7 cellular contexts compared by ENCODE assay signal in genomic region chr20:21125072-21125848, GRCh38. TPM values are rescaled to one million over a fixed set of nuclear protein-coding genes. Genes with fewer than 3 reads are reported as not detected.
DNase-seq lines count a peak whose midpoint lies in the region; ATAC-seq and TF ChIP-seq lines count a peak whose summit lies in the region.

No MANE protein-coding gene starts in this region.

- H3K9me3 ChIP-seq in SJSA1 (replicated peaks) (no peaks in the 10 kb centered on the region), muscle layer of colon (ENCODE audit: low read length) (no peaks in the 10 kb centered on the region)

- H3K9ac ChIP-seq in muscle layer of colon (ENCODE audit: low read length): peak overlapping the region; percentile 29

- H3K4me1 ChIP-seq in GM23338 (ENCODE audit: insufficient read depth): peaks cover 45% of the 10 kb centered on the region
- peaks cover 11% of the 10 kb centered on the region; the same call in 1 of the 2 replicates for H3K4me1 ChIP-seq in SJSA1 (replicated peaks)
- peaks cover 12% of the 10 kb centered on the region for H3K4me1 ChIP-seq in muscle layer of colon (ENCODE audit: insufficient read depth, low read length)

- H3F3A ChIP-seq in GM23338 (replicated peaks; ENCODE audit: low read depth): peaks cover 6% of the 10 kb centered on the region; the same call in 1 of the 2 replicates

- ATAC-seq in GM23338: peak; percentile 93

- H3K27me3 ChIP-seq in GM23338 (ENCODE audit: insufficient read depth): no peaks in the 10 kb centered on the region
- H3K27me3 ChIP-seq in SJSA1 (replicated peaks): no peaks in the 10 kb centered on the region
- H3K27me3 ChIP-seq in muscle layer of colon (ENCODE audit: control insufficient read depth in 1 of 2, insufficient read depth in 2 of 2, low read length in 2 of 2): no peaks in the 10 kb centered on the region

- no peaks in the 10 kb centered on the region for H4K20me1 ChIP-seq in GM23338 (replicated peaks; ENCODE audit: insufficient read depth)

- H3K9me2 ChIP-seq in GM23338 (ENCODE audit: insufficient read depth): no peaks in the 10 kb centered on the region

- H3K27ac ChIP-seq in GM23338 (ENCODE audit: low read depth): peak overlapping the region; percentile 88
- H3K27ac ChIP-seq in SJSA1: no peak overlapping the region
- H3K27ac ChIP-seq in muscle layer of colon (ENCODE audit: low read depth, low read length): peak overlapping the region; percentile 57

- H3K36me3 ChIP-seq in GM23338 (ENCODE audit: insufficient read depth) (no peaks in the 10 kb centered on the region), SJSA1 (peaks cover 3% of the 10 kb centered on the region; the same call in 1 of the 2 replicates), muscle layer of colon (ENCODE audit: insufficient read depth, low read length) (no peaks in the 10 kb centered on the region)

- peaks cover 5% of the 10 kb centered on the region for H3K27me3 Mint-ChIP-seq in GM23338 (ENCODE audit: insufficient read depth, low read depth, poor library complexity)

- H3K27ac Mint-ChIP-seq in GM23338: peak overlapping the region; percentile 53; the same call in 1 of the 2 replicates

- H3K79me2 ChIP-seq in GM23338 (replicated peaks; ENCODE audit: insufficient read depth): peaks cover 40% of the 10 kb centered on the region

- TF ChIP-seq CTCF in GM12864 (IDR thresholded peaks at IDR 0.05; ENCODE audit: low read depth, low read length, missing control alignments) (no peak), GM23338 (conservative IDR thresholded peaks at IDR 0.05; ENCODE audit: low read depth in 2 of 2) (peak in 1 of 2 experiments; percentile 12; a peak in 1 of 4 replicates)

- no peaks in the 10 kb centered on the region for H3K36me3 Mint-ChIP-seq in GM23338 (ENCODE audit: low read depth)

- peaks cover 27% of the 10 kb centered on the region for H3K4me1 Mint-ChIP-seq in GM23338

- H3K4me2 ChIP-seq in GM23338: peak overlapping the region; percentile 90

- peak overlapping the region; percentile 54 for H3K4me3 ChIP-seq in GM12864 (ENCODE audit: low read depth, low read length)
- H3K4me3 ChIP-seq in GM23338: peak overlapping the region; percentile 95
- peak overlapping the region; percentile 55 for H3K4me3 ChIP-seq in Jurkat, Clone E6-1 (ENCODE audit: low read length)
- H3K4me3 ChIP-seq in SJSA1: peak overlapping the region; percentile 69
- peak overlapping the region; percentile 67 to 93 for H3K4me3 ChIP-seq in muscle layer of colon (ENCODE audit: low read depth in 1 of 2, low read length in 2 of 2)

- H3K4me3 Mint-ChIP-seq in GM23338: peak overlapping the region; percentile 90

- no peak for DNase-seq in GM12864 (ENCODE audit: low read depth)
- DNase-seq in GM23338 (ENCODE audit: low spot score): peak; percentile 57
- DNase-seq in Jurkat, Clone E6-1 (ENCODE audit: low read depth, low spot score): no peak
- DNase-seq in SJSA1 (ENCODE audit: low read depth in 1 of 2, low spot score in 2 of 2): peak; percentile 62 to 85
- DNase-seq in epidermal melanocyte (ENCODE audit: insufficient read length, low spot score): peak; percentile 28
- no peak for DNase-seq in RPMI8226

- H3K9me3 Mint-ChIP-seq in GM23338: no peaks in the 10 kb centered on the region

- H2AFZ ChIP-seq in GM23338: peak overlapping the region; percentile 99

TF ChIP-seq in GM23338, 12 proteins besides CTCF, POLR2A, EP300 and RAD21:
- TF ChIP-seq CREB1 (CRISPR knock-in tag; IDR thresholded peaks at IDR 0.05; ENCODE audit: low read depth) (peak; percentile 34; the same call in 1 of the 2 replicates), EZH2 (IDR thresholded peaks at IDR 0.05; ENCODE audit: low read depth, unreplicated experiment) (no peak), POLR2AphosphoS5 (IDR thresholded peaks at IDR 0.05; ENCODE audit: low read depth) (peak; percentile 56), JUNB (IDR thresholded peaks at IDR 0.05; ENCODE audit: unreplicated experiment) (no peak)
TF ChIP-seq in GM23338: peak in this region for 2.

RNA-seq across cellular contexts. Expression of gene KIZ, which starts 0.6 kb away (rescaled TPM):
- total RNA-seq in GM23338 (2014; rRNA removed; shearing (Covaris generic)): 63.6 and 87.7 TPM in 2 replicates
- 52.5 and 58.3 TPM in 2 replicates for polyA plus RNA-seq in GM23338 (2016; fragmentation: Nextera tagmentation; extraction: Ambion mirVana)
- 23.2 TPM for polyA plus RNA-seq in Jurkat, Clone E6-1 (2012; ENCODE audit: insufficient read depth, insufficient read length)
- 13.2 and 32.0 TPM in 2 replicates for total RNA-seq in SJSA1 (2014; rRNA removed; shearing (Covaris generic))

RNA-seq across cellular contexts. Expression of gene LINC00237, which starts 19.1 kb away (rescaled TPM):
- 0.31 TPM in 1 of 2 replicates, not detected in the other for total RNA-seq in GM23338 (2014; rRNA removed; shearing (Covaris generic))
- 2.0 and 2.6 TPM in 2 replicates for polyA plus RNA-seq in GM23338 (2016; fragmentation: Nextera tagmentation; extraction: Ambion mirVana)
- not detected for polyA plus RNA-seq in Jurkat, Clone E6-1 (2012; ENCODE audit: insufficient read depth, insufficient read length)
- not detected in 2 replicates for total RNA-seq in SJSA1 (2014; rRNA removed; shearing (Covaris generic))

Comparison
In these comparisons a context has a peak if more than half of its experiments do, and no peak if none do; other contexts are left out.
1. DNase-seq: peak in GM23338 (single experiment), SJSA1 (2 of 2) and epidermal melanocyte (single experiment); none in GM12864 (single experiment), Jurkat, Clone E6-1 (single experiment) and RPMI8226 (single experiment).
2. Peak in every context shown above with its lines, with median percentiles within 50 percentile points of each other: H3K4me3 ChIP-seq.